24 cellular contexts compared by ENCODE assay signal in the genomic region with DNA sequence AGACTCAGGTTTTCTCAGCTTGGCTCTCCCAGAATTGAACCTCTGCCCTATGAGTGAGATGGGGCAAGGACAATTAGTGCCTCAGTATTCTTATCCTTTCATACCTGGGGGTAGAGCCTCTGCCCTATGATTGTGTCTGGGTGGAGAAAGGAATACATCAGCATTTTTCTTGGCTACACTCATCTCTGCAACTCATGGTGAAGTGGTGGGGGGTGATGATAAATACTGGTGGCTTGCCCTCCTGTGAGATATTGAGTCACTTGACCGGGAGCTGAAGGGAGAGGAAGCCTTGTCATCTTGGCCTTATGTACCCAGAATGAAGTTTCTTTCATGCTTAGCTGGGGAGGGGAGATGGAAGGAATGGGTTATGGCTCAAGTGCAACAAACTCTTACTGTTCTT.
DNase-seq lines count a peak whose midpoint lies in the region; ATAC-seq lines count a peak whose summit lies in the region.
"Had no signal": no experiment of that assay in that cellular context is flagged by ENCODE, and none has a peak within 500 bp of the region (broad histone marks: within the 10 kb centered on the region; RNA-seq: fewer than 3 reads in every experiment).

No MANE protein-coding gene starts in this region.

- H3K27ac ChIP-seq in epithelial cell of prostate: no peak overlapping the region
- H3K27ac ChIP-seq: breast epithelium, skin epidermis, stomach had no signal

- DNase-seq in ELR (ENCODE audit: low read depth) (peak; percentile 49), RKO (ENCODE audit: low spot score) (peak; percentile 34), epithelial cell of prostate (ENCODE audit: low read depth, low spot score) (peak; percentile 29), renal cortical epithelial cell (ENCODE audit: low read depth) (peak; percentile 54), hippocampal formation (lab: John Stamatoyannopoulos, UW) (no peak)
- DNase-seq in effector CD8-positive, alpha-beta T cell (lab: John Stamatoyannopoulos, UW): no peak
- DNase-seq: activated CD4-positive, alpha-beta T cell treated with anti-CD3 and anti-CD28 coated beads for 1 hour; AML-193; dermis blood vessel endothelial cell; H9; Kasumi-1; NCI-H1105; NCI-H2029 treated with DMSO at 0.1 percent for 48 hours; NCI-H446 treated with DMSO at 0.1 percent for 48 hours; stimulated activated CD4-positive, alpha-beta T cell treated with anti-CD3 and anti-CD28 coated beads, Interleukin-4, amount 100 ng/mL, for 4 hours; stomach; trophoblast cell had no signal

- ATAC-seq in GM19035 (IDR thresholded peaks at IDR 0.05; ENCODE audit: unreplicated experiment): no peak
- ATAC-seq in GM18870 (IDR thresholded peaks at IDR 0.05; ENCODE audit: unreplicated experiment): no peak
- ATAC-seq: activated naive CD4-positive, alpha-beta T cell treated with anti-CD3 and anti-CD28 coated beads, Interleukin-2, amount 50 U/mL, for 72 hours; left lobe of liver; SK-N-SH treated with all-trans-retinoic acid at 6 μM for 48 hours had no signal

Comparison
In these comparisons a context has a peak if more than half of its experiments do, and no peak if none do; other contexts are left out.
1. DNase-seq: peak in ELR (single experiment), RKO (single experiment), epithelial cell of prostate (single experiment) and renal cortical epithelial cell (single experiment); none in hippocampal formation (0 of 2) and effector CD8-positive, alpha-beta T cell (single experiment).